Comparison of ENCODE assay signal across 27 cellular contexts in genomic region chr15:28904023-28904422, GRCh38. TPM values are rescaled to one million over a fixed set of nuclear protein-coding genes. Genes with fewer than 3 reads are reported as not detected.
A peak's percentile ranks its signal among the peaks of the same experiment; 100 is the strongest.
DNase-seq lines count a peak whose midpoint lies in the region; ATAC-seq and TF ChIP-seq lines count a peak whose summit lies in the region.
"Had no signal": no experiment of that assay in that cellular context is flagged by ENCODE, and none has a peak within 500 bp of the region (broad histone marks: within the 10 kb centered on the region; RNA-seq: fewer than 3 reads in every experiment).

No MANE protein-coding gene starts in this region.

- no peaks in the 10 kb centered on the region for H3K9me3 Mint-ChIP-seq in activated CD8-positive, alpha-beta T cell treated with anti-CD3 and anti-CD28 coated beads for 36 hours
- no peaks in the 10 kb centered on the region for H3K9me3 Mint-ChIP-seq in activated CD8-positive, alpha-beta T cell treated with anti-CD3 and anti-CD28 coated beads, Interleukin-2, amount 10 ng/mL, durations not matched to agents 7 days and 5 days (ENCODE audit: insufficient read depth)
- no peaks in the 10 kb centered on the region for H3K9me3 Mint-ChIP-seq in activated naive CD8-positive, alpha-beta T cell treated with anti-CD3 and anti-CD28 coated beads, Interleukin-2, amount 50 U/mL, for 24 hours
- peaks cover 18% of the 10 kb centered on the region for H3K9me3 Mint-ChIP-seq in nephron progenitor cell
- H3K9me3 Mint-ChIP-seq in activated T-helper 2 cell treated with anti-CD3 and anti-CD28 coated beads, Interferon-gamma antibody, Interleukin-2, Interleukin-4, amounts not matched to agents 10 μg/mL and 5 μg/mL and 100 μg/mL, durations not matched to agents 14 hours and 24 hours and 36 hours = no peaks in the 10 kb centered on the region

- DNase-seq in activated CD8-positive, alpha-beta T cell treated with anti-CD3 and anti-CD28 coated beads for 36 hours = no peak
- DNase-seq in activated CD8-positive, alpha-beta T cell treated with anti-CD3 and anti-CD28 coated beads, Interleukin-2, amount 10 ng/mL, durations not matched to agents 7 days and 5 days = no peak
- DNase-seq in MV-4-11 (lab: John Stamatoyannopoulos, UW) (peak; percentile 45), nephron progenitor cell (no peak), Peyer's patch (no peak), T-helper 9 cell (no peak)
- DNase-seq in activated naive CD8-positive, alpha-beta T cell treated with anti-CD3 and anti-CD28 coated beads, Interleukin-2, amount 50 U/mL, for 24 hours = no peak
- DNase-seq in activated T-helper 2 cell treated with anti-CD3 and anti-CD28 coated beads, Interferon-gamma antibody, Interleukin-2, Interleukin-4, amounts not matched to agents 10 μg/mL and 5 μg/mL and 100 μg/mL, durations not matched to agents 14 hours and 24 hours and 36 hours (ENCODE audit: low spot score) = no peak
- DNase-seq: activated CD4-positive, CD25-positive, alpha-beta regulatory T cell; amniotic stem cell; effector CD4-positive, alpha-beta T cell; gastrocnemius medialis; kidney; lower lobe of right lung; NCI-H1092 treated with DMSO at 0.1 percent for 48 hours; NCI-H2081 treated with DMSO at 0.1 percent for 48 hours; retina; stimulated activated CD4-positive, alpha-beta T cell treated with anti-CD3 and anti-CD28 coated beads, Interleukin-4, amount 100 ng/mL, for 4 hours had no signal

- intact Hi-C loops in activated CD8-positive, alpha-beta T cell treated with anti-CD3 and anti-CD28 coated beads for 36 hours (cut with micrococcal nuclease) = no loop called here
- intact Hi-C loops in activated T-helper 2 cell treated with anti-CD3 and anti-CD28 coated beads, Interferon-gamma antibody, Interleukin-2, Interleukin-4, amounts not matched to agents 10 μg/mL and 5 μg/mL and 100 μg/mL, durations not matched to agents 14 hours and 24 hours and 36 hours (cut with micrococcal nuclease) = no loop called here

- POLR2A ChIA-PET in activated CD8-positive, alpha-beta T cell treated with anti-CD3 and anti-CD28 coated beads for 36 hours (lab: Charles Lee) = interaction anchor here (1.0 to 1.2 kb wide), 2 partner anchors 10 to 16 kb away, joined by 3 read pairs; no protein-coding TSS in a partner anchor
- POLR2A ChIA-PET in activated CD8-positive, alpha-beta T cell treated with anti-CD3 and anti-CD28 coated beads, Interleukin-2, amount 10 ng/mL, durations not matched to agents 7 days and 5 days (lab: Charles Lee) = no interaction called here

- H3K4me1 Mint-ChIP-seq in activated CD8-positive, alpha-beta T cell treated with anti-CD3 and anti-CD28 coated beads for 36 hours (ENCODE audit: low read depth) = peaks cover 85% of the 10 kb centered on the region
- H3K4me1 Mint-ChIP-seq in activated CD8-positive, alpha-beta T cell treated with anti-CD3 and anti-CD28 coated beads, Interleukin-2, amount 10 ng/mL, durations not matched to agents 7 days and 5 days (ENCODE audit: low read depth) = peaks cover 25% of the 10 kb centered on the region
- peaks cover 89% of the 10 kb centered on the region for H3K4me1 Mint-ChIP-seq in activated naive CD8-positive, alpha-beta T cell treated with anti-CD3 and anti-CD28 coated beads, Interleukin-2, amount 50 U/mL, for 24 hours
- peaks cover 57% of the 10 kb centered on the region for H3K4me1 Mint-ChIP-seq in nephron progenitor cell
- H3K4me1 Mint-ChIP-seq in activated T-helper 2 cell treated with anti-CD3 and anti-CD28 coated beads, Interferon-gamma antibody, Interleukin-2, Interleukin-4, amounts not matched to agents 10 μg/mL and 5 μg/mL and 100 μg/mL, durations not matched to agents 14 hours and 24 hours and 36 hours (ENCODE audit: low read depth) = no peaks in the 10 kb centered on the region

- TF ChIP-seq CTCF in activated CD8-positive, alpha-beta T cell treated with anti-CD3 and anti-CD28 coated beads for 36 hours (IDR thresholded peaks at IDR 0.05) = no peak
- TF ChIP-seq CTCF in nephron progenitor cell (IDR thresholded peaks at IDR 0.05) (no peak), Peyer's patch (IDR thresholded peaks at IDR 0.05) (no peak)

- no peak overlapping the region for H3K4me3 ChIP-seq in Peyer's patch
- H3K4me3 ChIP-seq: A549, gastrocnemius medialis, lower lobe of right lung, vagina had no signal

- CTCF ChIA-PET in activated CD8-positive, alpha-beta T cell treated with anti-CD3 and anti-CD28 coated beads for 36 hours (lab: Charles Lee) = interaction anchor here (0.7 to 1.6 kb wide), 3 partner anchors 8 to 198 kb away, joined by 3 to 6 read pairs (median 3); no protein-coding TSS in a partner anchor
- CTCF ChIA-PET in activated CD8-positive, alpha-beta T cell treated with anti-CD3 and anti-CD28 coated beads, Interleukin-2, amount 10 ng/mL, durations not matched to agents 7 days and 5 days (lab: Charles Lee) = interaction anchor here (1.0 kb wide), 1 partner anchor 11 kb away, joined by 3 read pairs; no protein-coding TSS in a partner anchor

- H3K9me3 ChIP-seq in Peyer's patch = no peaks in the 10 kb centered on the region
- H3K9me3 ChIP-seq: A549, gastrocnemius medialis, lower lobe of right lung, vagina had no signal

- TF ChIP-seq POLR2A in Peyer's patch (IDR thresholded peaks at IDR 0.05) = no peak

- H3K4me3 Mint-ChIP-seq in activated CD8-positive, alpha-beta T cell treated with anti-CD3 and anti-CD28 coated beads for 36 hours = no peak overlapping the region
- H3K4me3 Mint-ChIP-seq in activated CD8-positive, alpha-beta T cell treated with anti-CD3 and anti-CD28 coated beads, Interleukin-2, amount 10 ng/mL, durations not matched to agents 7 days and 5 days = no peak overlapping the region
- H3K4me3 Mint-ChIP-seq in activated naive CD8-positive, alpha-beta T cell treated with anti-CD3 and anti-CD28 coated beads, Interleukin-2, amount 50 U/mL, for 24 hours = no peak overlapping the region
- no peak overlapping the region for H3K4me3 Mint-ChIP-seq in nephron progenitor cell
- H3K4me3 Mint-ChIP-seq in activated T-helper 2 cell treated with anti-CD3 and anti-CD28 coated beads, Interferon-gamma antibody, Interleukin-2, Interleukin-4, amounts not matched to agents 10 μg/mL and 5 μg/mL and 100 μg/mL, durations not matched to agents 14 hours and 24 hours and 36 hours (ENCODE audit: low read depth) = no peak overlapping the region

- no peaks in the 10 kb centered on the region for H3K36me3 ChIP-seq in Peyer's patch
- H3K36me3 ChIP-seq: gastrocnemius medialis, lower lobe of right lung, vagina had no signal

- no peaks in the 10 kb centered on the region for H3K27me3 ChIP-seq in Peyer's patch
- H3K27me3 ChIP-seq: vagina had no signal

- no peaks in the 10 kb centered on the region for H3K36me3 Mint-ChIP-seq in activated CD8-positive, alpha-beta T cell treated with anti-CD3 and anti-CD28 coated beads for 36 hours (ENCODE audit: low read depth)
- H3K36me3 Mint-ChIP-seq in activated CD8-positive, alpha-beta T cell treated with anti-CD3 and anti-CD28 coated beads, Interleukin-2, amount 10 ng/mL, durations not matched to agents 7 days and 5 days (ENCODE audit: low read depth) = no peaks in the 10 kb centered on the region
- no peaks in the 10 kb centered on the region for H3K36me3 Mint-ChIP-seq in activated naive CD8-positive, alpha-beta T cell treated with anti-CD3 and anti-CD28 coated beads, Interleukin-2, amount 50 U/mL, for 24 hours (ENCODE audit: low read depth)
- peaks cover 30% of the 10 kb centered on the region for H3K36me3 Mint-ChIP-seq in nephron progenitor cell (ENCODE audit: low read depth)
- no peaks in the 10 kb centered on the region for H3K36me3 Mint-ChIP-seq in activated T-helper 2 cell treated with anti-CD3 and anti-CD28 coated beads, Interferon-gamma antibody, Interleukin-2, Interleukin-4, amounts not matched to agents 10 μg/mL and 5 μg/mL and 100 μg/mL, durations not matched to agents 14 hours and 24 hours and 36 hours (ENCODE audit: low read depth)

- H3K4me1 ChIP-seq in Peyer's patch = no peaks in the 10 kb centered on the region
- H3K4me1 ChIP-seq: A549, gastrocnemius medialis, lower lobe of right lung, vagina had no signal

- peak overlapping the region; percentile 62 for H3K27ac Mint-ChIP-seq in activated CD8-positive, alpha-beta T cell treated with anti-CD3 and anti-CD28 coated beads for 36 hours
- H3K27ac Mint-ChIP-seq in activated CD8-positive, alpha-beta T cell treated with anti-CD3 and anti-CD28 coated beads, Interleukin-2, amount 10 ng/mL, durations not matched to agents 7 days and 5 days = no peak overlapping the region
- peak overlapping the region; percentile 15 for H3K27ac Mint-ChIP-seq in activated naive CD8-positive, alpha-beta T cell treated with anti-CD3 and anti-CD28 coated beads, Interleukin-2, amount 50 U/mL, for 24 hours
- peak overlapping the region; percentile 94 for H3K27ac Mint-ChIP-seq in nephron progenitor cell
- no peak overlapping the region for H3K27ac Mint-ChIP-seq in activated T-helper 2 cell treated with anti-CD3 and anti-CD28 coated beads, Interferon-gamma antibody, Interleukin-2, Interleukin-4, amounts not matched to agents 10 μg/mL and 5 μg/mL and 100 μg/mL, durations not matched to agents 14 hours and 24 hours and 36 hours

- H3K27me3 Mint-ChIP-seq in activated CD8-positive, alpha-beta T cell treated with anti-CD3 and anti-CD28 coated beads for 36 hours = no peaks in the 10 kb centered on the region
- H3K27me3 Mint-ChIP-seq in activated CD8-positive, alpha-beta T cell treated with anti-CD3 and anti-CD28 coated beads, Interleukin-2, amount 10 ng/mL, durations not matched to agents 7 days and 5 days (ENCODE audit: low read depth) = no peaks in the 10 kb centered on the region
- no peaks in the 10 kb centered on the region for H3K27me3 Mint-ChIP-seq in activated naive CD8-positive, alpha-beta T cell treated with anti-CD3 and anti-CD28 coated beads, Interleukin-2, amount 50 U/mL, for 24 hours
- peaks cover 11% of the 10 kb centered on the region for H3K27me3 Mint-ChIP-seq in nephron progenitor cell (ENCODE audit: low read depth, poor library complexity)
- H3K27me3 Mint-ChIP-seq in activated T-helper 2 cell treated with anti-CD3 and anti-CD28 coated beads, Interferon-gamma antibody, Interleukin-2, Interleukin-4, amounts not matched to agents 10 μg/mL and 5 μg/mL and 100 μg/mL, durations not matched to agents 14 hours and 24 hours and 36 hours (ENCODE audit: low read depth) = peaks cover 11% of the 10 kb centered on the region

- no peak overlapping the region for H3K27ac ChIP-seq in Peyer's patch
- H3K27ac ChIP-seq: A549, gastrocnemius medialis, KMS-11, lower lobe of right lung, vagina had no signal

- no peak for ATAC-seq in activated CD8-positive, alpha-beta T cell treated with anti-CD3 and anti-CD28 coated beads for 36 hours
- ATAC-seq in activated CD8-positive, alpha-beta T cell treated with anti-CD3 and anti-CD28 coated beads, Interleukin-2, amount 10 ng/mL, durations not matched to agents 7 days and 5 days = no peak
- ATAC-seq in activated naive CD8-positive, alpha-beta T cell treated with anti-CD3 and anti-CD28 coated beads, Interleukin-2, amount 50 U/mL, for 24 hours = no peak
- ATAC-seq: A549, esophagus mucosa, gastrocnemius medialis, HCT116, lower lobe of right lung, Right ventricle myocardium inferior had no signal

RNA-seq across cellular contexts. Expression of gene APBA2, which starts 18.2 kb away (rescaled TPM):
- total RNA-seq in activated CD8-positive, alpha-beta T cell treated with anti-CD3 and anti-CD28 coated beads for 36 hours = 10 to 100 TPM; 30.8 to 32.0 TPM
- 10 to 100 TPM; 29.5 TPM for total RNA-seq in activated CD8-positive, alpha-beta T cell treated with anti-CD3 and anti-CD28 coated beads, Interleukin-2, amount 10 ng/mL, durations not matched to agents 7 days and 5 days
- total RNA-seq in activated T-helper 2 cell treated with anti-CD3 and anti-CD28 coated beads, Interferon-gamma antibody, Interleukin-2, Interleukin-4, amounts not matched to agents 10 μg/mL and 5 μg/mL and 100 μg/mL, durations not matched to agents 14 hours and 24 hours and 36 hours = 1.1 and 1.2 TPM in 2 replicates
- total RNA-seq in Peyer's patch = 10 to 100 TPM in 1 of 4 donors, 1 to 10 TPM in 3; 7.2 to 33.8 (median 8.8) TPM

RNA-seq across cellular contexts. Expression of gene GOLGA6L7, which starts 55.6 kb away (rescaled TPM):
- total RNA-seq in activated CD8-positive, alpha-beta T cell treated with anti-CD3 and anti-CD28 coated beads for 36 hours = not detected
- not detected for total RNA-seq in activated CD8-positive, alpha-beta T cell treated with anti-CD3 and anti-CD28 coated beads, Interleukin-2, amount 10 ng/mL, durations not matched to agents 7 days and 5 days
- total RNA-seq in activated T-helper 2 cell treated with anti-CD3 and anti-CD28 coated beads, Interferon-gamma antibody, Interleukin-2, Interleukin-4, amounts not matched to agents 10 μg/mL and 5 μg/mL and 100 μg/mL, durations not matched to agents 14 hours and 24 hours and 36 hours = not detected in 2 replicates
- not detected for total RNA-seq in Peyer's patch
- total RNA-seq: esophagus mucosa, gastrocnemius medialis, kidney, lower lobe of right lung, NCI-H460, omental fat pad, Right ventricle myocardium inferior, subcutaneous adipose tissue, vagina had no signal

Comparison
In these comparisons a context has a peak if more than half of its experiments do, and no peak if none do; other contexts are left out.
1. H3K27ac Mint-ChIP-seq: peak in activated CD8-positive, alpha-beta T cell treated with anti-CD3 and anti-CD28 coated beads for 36 hours (single experiment), activated naive CD8-positive, alpha-beta T cell treated with anti-CD3 and anti-CD28 coated beads, Interleukin-2, amount 50 U/mL, for 24 hours (single experiment) and nephron progenitor cell (single experiment); none in activated CD8-positive, alpha-beta T cell treated with anti-CD3 and anti-CD28 coated beads, Interleukin-2, amount 10 ng/mL, durations not matched to agents 7 days and 5 days (single experiment) and activated T-helper 2 cell treated with anti-CD3 and anti-CD28 coated beads, Interferon-gamma antibody, Interleukin-2, Interleukin-4, amounts not matched to agents 10 μg/mL and 5 μg/mL and 100 μg/mL, durations not matched to agents 14 hours and 24 hours and 36 hours (single experiment).